ENCODE assay signal across 8 cellular contexts in genomic region chr6:125985522-125985921, GRCh38. TPM values are rescaled to one million over a fixed set of nuclear protein-coding genes. Genes with fewer than 3 reads are reported as not detected.
A peak's percentile ranks its signal among the peaks of the same experiment; 100 is the strongest.
DNase-seq lines count a peak whose midpoint lies in the region; FAIRE-seq lines count a peak whose summit lies in the region.

No MANE protein-coding gene starts in this region.

- no peak overlapping the region for H3K27ac Mint-ChIP-seq in CD4-positive, alpha-beta memory T cell

- no peaks in the 10 kb centered on the region for H3K36me3 Mint-ChIP-seq in CD4-positive, alpha-beta memory T cell

- peaks cover 56% of the 10 kb centered on the region for H3K79me2 ChIP-seq in Karpas-422 (ENCODE audit: low read length)

- H4K20me1 ChIP-seq in Karpas-422 (ENCODE audit: insufficient read depth, low read depth, low read length) = peaks cover 3% of the 10 kb centered on the region

- no peaks in the 10 kb centered on the region for H3K9me3 Mint-ChIP-seq in CD4-positive, alpha-beta memory T cell

- peaks cover 0 to 11% (median 6%) of the 10 kb centered on the region in 4 donors for H3K4me1 Mint-ChIP-seq in CD4-positive, alpha-beta memory T cell

- peak overlapping the region; percentile 6 to 57 (median 24) for H3K4me3 Mint-ChIP-seq in CD4-positive, alpha-beta memory T cell

- CTCF ChIA-PET in CD4-positive, alpha-beta memory T cell (lab: Charles Lee; ENCODE audit: partially characterized antibody) = interaction anchor here (0.8 to 3.1 kb wide), 6 partner anchors 11 to 1531 kb away, joined by 3 to 36 read pairs (median 13); partner anchors contain the start of gene HINT3

- H3K9me3 ChIP-seq in CD4-positive, alpha-beta memory T cell (ENCODE audit: control insufficient read depth in 1 of 2, low read length in 2 of 2) = no peaks in the 10 kb centered on the region
- H3K9me3 ChIP-seq in Karpas-422 (ENCODE audit: low read length) (no peaks in the 10 kb centered on the region), duodenal mucosa (ENCODE audit: control insufficient read depth in 1 of 2, low read length in 2 of 2) (no peaks in the 10 kb centered on the region), neuron (ENCODE audit: low read length) (peaks cover 2% of the 10 kb centered on the region)

- H3K4me1 ChIP-seq in CD4-positive, alpha-beta memory T cell (ENCODE audit: insufficient read depth, low read length) = peaks cover 31% of the 10 kb centered on the region
- H3K4me1 ChIP-seq in Karpas-422 (ENCODE audit: low read length) (peaks cover 56% of the 10 kb centered on the region), duodenal mucosa (ENCODE audit: control insufficient read depth in 1 of 2, insufficient read depth in 2 of 2, low read length in 2 of 2) (peaks cover 21 to 54% of the 10 kb centered on the region in 2 donors), neuron (ENCODE audit: insufficient read depth, low read length) (peaks cover 6% of the 10 kb centered on the region)

- H3K36me3 ChIP-seq in CD4-positive, alpha-beta memory T cell (ENCODE audit: insufficient read depth, low read length) = no peaks in the 10 kb centered on the region
- peaks cover 15% of the 10 kb centered on the region for H3K36me3 ChIP-seq in Karpas-422 (ENCODE audit: insufficient read depth, low read length)
- peaks cover 0 to 4% of the 10 kb centered on the region in 2 donors for H3K36me3 ChIP-seq in duodenal mucosa (ENCODE audit: control insufficient read depth in 1 of 2, insufficient read depth in 2 of 2, low read length in 2 of 2)
- H3K36me3 ChIP-seq in neuron (ENCODE audit: insufficient read depth, low read length) = no peaks in the 10 kb centered on the region

- H3K27ac ChIP-seq in CD4-positive, alpha-beta memory T cell (ENCODE audit: low read depth, low read length) = peak overlapping the region; percentile 77
- H3K27ac ChIP-seq in Karpas-422 (ENCODE audit: low read length) = peak overlapping the region; percentile 74
- no peak overlapping the region for H3K27ac ChIP-seq in duodenal mucosa (ENCODE audit: low read depth, low read length)

- no peak for FAIRE-seq in RCC 7860 (lab: Jason Lieb, UNC)

- POLR2A ChIA-PET in CD4-positive, alpha-beta memory T cell (lab: Charles Lee; ENCODE audit: partially characterized antibody) = interaction anchor here (0.8 to 3.4 kb wide), 8 partner anchors 10 to 1281 kb away, joined by 3 to 62 read pairs (median 12); partner anchors contain the start of genes HINT3, NCOA7 and RNF146

- H2AFZ ChIP-seq in Karpas-422 (ENCODE audit: low read length) = no peak overlapping the region
- H2AFZ ChIP-seq in neuron (ENCODE audit: low read depth, low read length) = peak overlapping the region; percentile 86

- H3K27me3 Mint-ChIP-seq in CD4-positive, alpha-beta memory T cell = no peaks in the 10 kb centered on the region

- intact Hi-C loops in CD4-positive, alpha-beta memory T cell (cut with micrococcal nuclease) = loop anchor here (5.0 kb wide), 1 partner anchor 683 kb away; the partner anchor contains the start of gene HDDC2

- no peaks in the 10 kb centered on the region for H3K27me3 ChIP-seq in CD4-positive, alpha-beta memory T cell (ENCODE audit: insufficient read depth, low read length)
- H3K27me3 ChIP-seq in Karpas-422 (ENCODE audit: low read length) (no peaks in the 10 kb centered on the region), duodenal mucosa (ENCODE audit: control insufficient read depth in 1 of 2, insufficient read depth in 2 of 2, low read length in 2 of 2) (no peaks in the 10 kb centered on the region), neuron (ENCODE audit: insufficient read depth, low read length) (no peaks in the 10 kb centered on the region)

- DNase-seq in CD4-positive, alpha-beta memory T cell = no peak
- DNase-seq in Karpas-422 = no peak
- DNase-seq in NCI-H524 (lab: John Stamatoyannopoulos, UW) = no peak
- no peak for DNase-seq in NCI-H1105 (lab: John Stamatoyannopoulos, UW)
- DNase-seq in NK-92 treated with Interleukin-12 subunit alpha and Interleukin-12 subunit beta, amount 100 ng/mL, for 24 hours (lab: John Stamatoyannopoulos, UW) = no peak
- no peak for DNase-seq in RCC 7860 (ENCODE audit: low spot score)

- H3K4me3 ChIP-seq in CD4-positive, alpha-beta memory T cell (ENCODE audit: low read length in 2 of 2) = no peak overlapping the region
- peak overlapping the region; percentile 78 for H3K4me3 ChIP-seq in Karpas-422 (ENCODE audit: low read length)
- H3K4me3 ChIP-seq in duodenal mucosa (ENCODE audit: low read depth in 1 of 2, low read length in 2 of 2) = peak overlapping the region; percentile 76 to 93
- peak overlapping the region; percentile 69 for H3K4me3 ChIP-seq in neuron (ENCODE audit: low read length)

- H3K9ac ChIP-seq in Karpas-422 (ENCODE audit: low read length) (peak overlapping the region; percentile 82), duodenal mucosa (ENCODE audit: low read depth in 1 of 2, low read length in 2 of 2) (peak overlapping the region; percentile 88 to 90)

- peak overlapping the region; percentile 90 for H3K4me2 ChIP-seq in Karpas-422 (ENCODE audit: low read depth, low read length, poor library complexity, severe bottlenecking)

- no peaks in the 10 kb centered on the region for H3K9me2 ChIP-seq in Karpas-422 (replicated peaks; ENCODE audit: insufficient read depth, low read length)

RNA-seq across cellular contexts. Expression of gene TRMT11, which starts 0.8 kb away (rescaled TPM):
- total RNA-seq in CD4-positive, alpha-beta memory T cell = 10 to 100 TPM; 25.5 to 30.8 TPM
- 10 to 100 TPM in 1 of 2 donors, 1 to 10 TPM in 1; 7.8 to 15.8 TPM for polyA plus RNA-seq in CD4-positive, alpha-beta memory T cell
- total RNA-seq in Karpas-422 (2014; rRNA removed; shearing (Covaris generic); ENCODE audit: low replicate concordance) = 70.6 and 140 TPM in 2 replicates

RNA-seq across cellular contexts. Expression of gene HINT3, which starts 29.0 kb away (rescaled TPM):
- 10 to 100 TPM; 10.6 to 12.7 TPM for total RNA-seq in CD4-positive, alpha-beta memory T cell
- 1 to 10 TPM; 8.1 to 9.6 TPM for polyA plus RNA-seq in CD4-positive, alpha-beta memory T cell
- 16.5 and 22.0 TPM in 2 replicates for total RNA-seq in Karpas-422 (2014; rRNA removed; shearing (Covaris generic); ENCODE audit: low replicate concordance)

Comparison
In these comparisons a context has a peak if more than half of its experiments do, and no peak if none do; other contexts are left out.
1. H3K4me3 ChIP-seq: peak in Karpas-422 (single experiment), duodenal mucosa (2 of 2) and neuron (single experiment); none in CD4-positive, alpha-beta memory T cell (0 of 2).